8 cellular contexts compared by ENCODE assay signal in genomic region chr1:169427081-169427611, GRCh38. TPM values are rescaled to one million over a fixed set of nuclear protein-coding genes. Genes with fewer than 3 reads are reported as not detected.
DNase-seq lines count a peak whose midpoint lies in the region; ATAC-seq and TF ChIP-seq lines count a peak whose summit lies in the region.

Gene CCDC181 (minus strand): TSS chr1:169427474. CDS start chr1:169424927, 2,547 bp downstream.

- peak within 1 kb of the TSS; percentile 96 for H3K4me3 Mint-ChIP-seq in nephron progenitor cell
- H3K4me3 Mint-ChIP-seq in stimulated activated naive CD8-positive, alpha-beta T cell treated with anti-CD3 and anti-CD28 coated beads, Interleukin-15, Interleukin-2, amounts not matched to agents 100 ng/mL and 50 ng/mL, for 24 hours, result peak within 1 kb of the TSS; percentile 85

- no peak within 1 kb of the TSS for H3K27ac Mint-ChIP-seq in nephron progenitor cell
- H3K27ac Mint-ChIP-seq in stimulated activated naive CD8-positive, alpha-beta T cell treated with anti-CD3 and anti-CD28 coated beads, Interleukin-15, Interleukin-2, amounts not matched to agents 100 ng/mL and 50 ng/mL, for 24 hours, result peak within 1 kb of the TSS; percentile 43

- peaks cover 34% of the 10 kb centered on the region for H3K9me3 Mint-ChIP-seq in nephron progenitor cell
- H3K9me3 Mint-ChIP-seq in stimulated activated naive CD8-positive, alpha-beta T cell treated with anti-CD3 and anti-CD28 coated beads, Interleukin-15, Interleukin-2, amounts not matched to agents 100 ng/mL and 50 ng/mL, for 24 hours, result peaks cover under 1% of the 10 kb centered on the region

- peaks cover 18% of the 10 kb centered on the region for H3K27me3 Mint-ChIP-seq in nephron progenitor cell (ENCODE audit: low read depth, poor library complexity)
- H3K27me3 Mint-ChIP-seq in stimulated activated naive CD8-positive, alpha-beta T cell treated with anti-CD3 and anti-CD28 coated beads, Interleukin-15, Interleukin-2, amounts not matched to agents 100 ng/mL and 50 ng/mL, for 24 hours, result peaks cover 83% of the 10 kb centered on the region

- peaks cover 4% of the 10 kb centered on the region for H3K36me3 Mint-ChIP-seq in nephron progenitor cell (ENCODE audit: low read depth)
- H3K36me3 Mint-ChIP-seq in stimulated activated naive CD8-positive, alpha-beta T cell treated with anti-CD3 and anti-CD28 coated beads, Interleukin-15, Interleukin-2, amounts not matched to agents 100 ng/mL and 50 ng/mL, for 24 hours (ENCODE audit: low read depth), result no peaks in the 10 kb centered on the region

- peak within 1 kb of the TSS; percentile 36 to 73 for H3K4me3 ChIP-seq in foreskin fibroblast (ENCODE audit: low read depth in 1 of 2, low read length in 2 of 2)

- TF ChIP-seq CTCF in foreskin fibroblast (IDR thresholded peaks at IDR 0.05; ENCODE audit: low read depth, low read length) (no peak), nephron progenitor cell (IDR thresholded peaks at IDR 0.05) (no peak)

- peaks cover 18% of the 10 kb centered on the region for H3K4me1 Mint-ChIP-seq in nephron progenitor cell
- H3K4me1 Mint-ChIP-seq in stimulated activated naive CD8-positive, alpha-beta T cell treated with anti-CD3 and anti-CD28 coated beads, Interleukin-15, Interleukin-2, amounts not matched to agents 100 ng/mL and 50 ng/mL, for 24 hours (ENCODE audit: low read depth), result peaks cover 11% of the 10 kb centered on the region

- peak; percentile 89 for DNase-seq in Daoy (ENCODE audit: low read depth)
- peak; percentile 95 for DNase-seq in NCI-H82 (lab: John Stamatoyannopoulos, UW)
- peak; percentile 19 for DNase-seq in activated T-helper 1 cell treated with Interleukin-2 at 50 U/mL for 16 hours (ENCODE audit: low read depth)
- peak; percentile 30 to 82 for DNase-seq in foreskin fibroblast
- peak; percentile 87 for DNase-seq in nephron progenitor cell
- no peak for DNase-seq in NOMO-1 treated with dmso at 0.1 percent for 144 hours (lab: John Stamatoyannopoulos, UW; ENCODE audit: unreplicated experiment)

- ATAC-seq in HG02884 (IDR thresholded peaks at IDR 0.05; ENCODE audit: unreplicated experiment), result peak; percentile 98

RNA-seq across cellular contexts. Expression of gene CCDC181, which starts in this region (rescaled TPM):
- total RNA-seq in Daoy (2014; rRNA removed; shearing (Covaris generic)), result 8.5 and 10.1 TPM in 2 replicates
